In genomic region chr9:90088411-90088810, GRCh38 we compare ENCODE assay signal across 17 cellular contexts.
A peak's percentile ranks its signal among the peaks of the same experiment; 100 is the strongest.
DNase-seq lines count a peak whose midpoint lies in the region.
"Had no signal": no experiment of that assay in that cellular context is flagged by ENCODE, and none has a peak within 500 bp of the region (broad histone marks: within the 10 kb centered on the region; RNA-seq: fewer than 3 reads in every experiment).

No MANE protein-coding gene starts in this region.

- no peak overlapping the region for H3K4me3 ChIP-seq in skeletal muscle cell (ENCODE audit: low read depth, low read length)
- H3K4me3 ChIP-seq: BLaER1, GM12878, HAP-1 had no signal

- DNase-seq in NCI-H1694 treated with DMSO at 0.1 percent for 48 hours (lab: John Stamatoyannopoulos, UW) (peak; percentile 25), NCI-H1694 (lab: John Stamatoyannopoulos, UW) (no peak), myocyte (ENCODE audit: low read depth) (peak; percentile 95), skeletal muscle cell (ENCODE audit: low read depth) (peak; percentile 8), RPMI8226 (no peak), NCI-H345 treated with DMSO at 0.1 percent for 48 hours (lab: John Stamatoyannopoulos, UW; ENCODE audit: unreplicated experiment) (no peak)
- DNase-seq: CD4-positive, alpha-beta T cell; CD8-positive, alpha-beta memory T cell; DMS 273 treated with DMSO at 0.1 percent for 48 hours; DMS79; EL; GDM1; GOT3; HFFc6 had no signal

Comparison
In these comparisons a context has a peak if more than half of its experiments do, and no peak if none do; other contexts are left out.
1. DNase-seq: peak in NCI-H1694 treated with DMSO at 0.1 percent for 48 hours (single experiment), myocyte (single experiment) and skeletal muscle cell (single experiment); none in NCI-H1694 (single experiment), RPMI8226 (single experiment) and NCI-H345 treated with DMSO at 0.1 percent for 48 hours (single experiment).